ENCODE assay signal across 22 cellular contexts in genomic region chr3:96776818-96777217, GRCh38. TPM values are rescaled to one million over a fixed set of nuclear protein-coding genes. Genes with fewer than 3 reads are reported as not detected.
"Had no signal": no experiment of that assay in that cellular context is flagged by ENCODE, and none has a peak within 500 bp of the region (broad histone marks: within the 10 kb centered on the region; RNA-seq: fewer than 3 reads in every experiment).

No MANE protein-coding gene starts in this region.

- H3K36me3 Mint-ChIP-seq: IgD-negative memory B cell had no signal

- ATAC-seq: K562 had no signal

- H3K4me2 ChIP-seq: KMS-11 had no signal

- H3K27ac ChIP-seq: HL-60, KMS-11 had no signal

- H3K4me1 Mint-ChIP-seq: IgD-negative memory B cell had no signal

- H3K4me3 ChIP-seq: K562 had no signal

- H3K27ac Mint-ChIP-seq: IgD-negative memory B cell had no signal

- DNase-seq: Kasumi-1, MM.1S, NCI-H1092 treated with DMSO at 0.1 percent for 48 hours, NCI-H1436, NCI-H187, NCI-H2029, NCI-H2081 treated with DMSO at 0.1 percent for 48 hours, NCI-H2171 treated with DMSO at 0.1 percent for 48 hours, NCI-H345, NCI-H446 treated with DMSO at 0.1 percent for 48 hours, NCI-H524 treated with DMSO at 0.1 percent for 48 hours, NCI-H69, NCI-H774, Right ventricle myocardium superior, RPMI8226, SIG-M5 had no signal

- H3K4me3 Mint-ChIP-seq: IgD-negative memory B cell had no signal

- H3K27me3 Mint-ChIP-seq: IgD-negative memory B cell had no signal

RNA-seq across cellular contexts. Expression of gene EPHA6, which starts 37.6 kb away (rescaled TPM):
- total RNA-seq: K562, M059J, SK-MEL-5 had no signal
- polyA plus RNA-seq: IgD-negative memory B cell, K562 had no signal
